30 cellular contexts compared by ENCODE assay signal in genomic region chr1:95832370-95832769, GRCh38.
"Had no signal": no experiment of that assay in that cellular context is flagged by ENCODE, and none has a peak within 500 bp of the region (broad histone marks: within the 10 kb centered on the region; RNA-seq: fewer than 3 reads in every experiment).

No MANE protein-coding gene starts in this region.

- H3K36me3 ChIP-seq: adrenal gland, breast epithelium, cardiac muscle cell, colonic mucosa, esophagus squamous epithelium, gastroesophageal sphincter, heart right ventricle had no signal

- DNase-seq: activated CD4-positive, alpha-beta T cell treated with anti-CD3 and anti-CD28 coated beads for 1 hour; activated CD4-positive, alpha-beta T cell treated with anti-CD3 and anti-CD28 coated beads for 4 hours; activated CD4-positive, alpha-beta T cell treated with anti-CD3 and anti-CD28 coated beads, Interleukin-2, amount 50 U/mL, for 1 hour; activated CD4-positive, alpha-beta T cell treated with anti-CD3 and anti-CD28 coated beads, Interleukin-2, amount 50 U/mL, for 48 hours; activated CD8-positive, alpha-beta memory T cell treated with anti-CD3 and anti-CD28 coated beads for 24 hours; activated CD8-positive, alpha-beta T cell treated with anti-CD3 and anti-CD28 coated beads for 36 hours; activated effector memory CD4-positive, alpha-beta T cell treated with Interleukin-2 at 50 U/mL for 16 hours; activated gamma-delta T cell treated with Interleukin-2 at 50 U/mL for 16 hours; activated naive CD4-positive, alpha-beta T cell treated with anti-CD3 and anti-CD28 coated beads for 36 hours; activated naive CD8-positive, alpha-beta T cell treated with anti-CD3 and anti-CD28 coated beads for 36 hours; activated naive CD8-positive, alpha-beta T cell treated with anti-CD3 and anti-CD28 coated beads, Interleukin-2, amount 50 U/mL, for 24 hours; activated T-cell treated with anti-CD3 and anti-CD28 coated beads, Interleukin-2, amount 50 U/mL, for 4 hours; adrenal gland; amygdala; aorta; central memory CD4-positive, alpha-beta T cell; colonic mucosa; effector CD8-positive, alpha-beta T cell; esophagus squamous epithelium; foreskin melanocyte; heart right ventricle; T-helper 1 cell; T-helper 17 cell; T1000 had no signal

- H3K4me3 ChIP-seq: adrenal gland, breast epithelium, cardiac muscle cell, colonic mucosa, esophagus squamous epithelium, gastroesophageal sphincter, heart right ventricle had no signal

- H3K4me1 ChIP-seq: adrenal gland, breast epithelium, colonic mucosa, esophagus squamous epithelium, gastroesophageal sphincter, heart right ventricle had no signal

- H3K9me3 ChIP-seq: colonic mucosa, esophagus squamous epithelium had no signal

- H3K27ac ChIP-seq: adrenal gland, breast epithelium, cardiac muscle cell, colonic mucosa, epithelial cell of prostate, esophagus squamous epithelium, gastroesophageal sphincter, heart right ventricle had no signal

- H3K27me3 ChIP-seq: adrenal gland, breast epithelium, cardiac muscle cell, colonic mucosa, esophagus squamous epithelium, gastroesophageal sphincter, heart right ventricle had no signal

- ATAC-seq: activated CD8-positive, alpha-beta T cell treated with anti-CD3 and anti-CD28 coated beads for 36 hours; activated naive CD8-positive, alpha-beta T cell treated with anti-CD3 and anti-CD28 coated beads, Interleukin-2, amount 50 U/mL, for 24 hours; activated T-cell treated with anti-CD3 and anti-CD28 coated beads, Interleukin-2, amount 50 U/mL, for 4 hours; activated T-helper 17 cell treated with anti-CD3 and anti-CD28 coated beads, Interleukin-2, amount 50 U/mL, for 72 hours; gastroesophageal sphincter; T-helper 17 cell; WTC11 had no signal
